10 cellular contexts compared by ENCODE assay signal in the genomic region with DNA sequence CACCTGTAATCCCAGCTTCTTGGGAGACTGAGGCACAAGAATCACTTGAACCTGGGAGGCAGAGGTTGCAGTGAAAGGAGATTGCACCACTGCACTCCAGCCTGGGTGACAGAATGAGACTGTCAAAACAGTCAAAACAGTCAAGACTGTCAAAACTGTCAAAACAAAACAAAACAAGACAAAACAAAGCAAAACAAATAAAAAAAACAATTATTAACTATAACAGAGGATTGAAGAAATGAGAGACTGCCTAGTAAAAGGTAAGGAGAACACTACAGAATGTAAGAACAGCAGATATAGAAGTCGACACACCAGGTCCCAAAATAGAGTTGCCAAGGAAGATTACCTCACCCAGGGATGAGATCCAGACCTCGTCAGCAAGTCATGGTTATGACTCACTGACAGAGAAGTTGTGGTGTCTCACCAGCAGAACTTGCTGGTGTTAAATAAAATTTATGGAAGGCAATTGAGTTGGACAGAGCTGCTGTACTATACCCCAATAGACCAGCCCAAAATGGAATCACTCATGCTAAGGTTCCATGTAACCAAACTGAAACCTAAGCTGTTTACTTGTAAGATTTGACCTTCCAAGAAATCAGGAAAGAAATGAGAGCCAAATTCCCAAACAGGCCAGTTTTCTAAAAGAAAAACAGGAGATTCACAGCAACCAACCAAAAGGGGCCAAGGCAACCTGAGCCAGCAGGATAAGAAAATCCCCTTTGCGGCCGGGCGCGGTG. TPM values are rescaled to one million over a fixed set of nuclear protein-coding genes. Genes with fewer than 3 reads are reported as not detected.
A peak's percentile ranks its signal among the peaks of the same experiment; 100 is the strongest.
DNase-seq lines count a peak whose midpoint lies in the region; ATAC-seq and TF ChIP-seq lines count a peak whose summit lies in the region.
"Had no signal": no experiment of that assay in that cellular context is flagged by ENCODE, and none has a peak within 500 bp of the region (broad histone marks: within the 10 kb centered on the region; RNA-seq: fewer than 3 reads in every experiment).

No MANE protein-coding gene starts in this region.

- 83 to 87% methylated on average over 6 of the region's 6 CpGs for WGBS in thyroid gland, 2 donors

- peak overlapping the region; percentile 24 for H3K4me2 ChIP-seq in osteoblast (ENCODE audit: insufficient read depth, low read length)

- H3K9me3 ChIP-seq in osteoblast (ENCODE audit: low read depth, low read length) (peaks cover 4% of the 10 kb centered on the region), thyroid gland (no peaks in the 10 kb centered on the region)

- CTCF ChIA-PET in Calu3 (lab: Charles Lee), result no interaction called here

- no TSS peak for BruUV-seq in Calu3 (replicated peaks; lab: Mats Ljungman, UMichigan)

- intact Hi-C loops in Calu3 (cut with micrococcal nuclease; ENCODE audit: unreplicated experiment), result no loop called here
- intact Hi-C loops in thyroid gland (cut with DNase I), result no loop called here

- H3K27me3 Mint-ChIP-seq in Calu3 (ENCODE audit: unreplicated experiment), result no peaks in the 10 kb centered on the region
- H3K27me3 Mint-ChIP-seq: activated naive CD8-positive, alpha-beta T cell treated with anti-CD3 and anti-CD28 coated beads, Interleukin-2, amount 10 ng/mL, durations not matched to agents 7 days and 5 days had no signal

- TF ChIP-seq POLR2A in thyroid gland (IDR thresholded peaks at IDR 0.05), result no peak

- H3K79me2 ChIP-seq in osteoblast (ENCODE audit: insufficient read depth, low read length), result no peaks in the 10 kb centered on the region

- H3K36me3 ChIP-seq in osteoblast (ENCODE audit: insufficient read depth, low read length) (no peaks in the 10 kb centered on the region), thyroid gland (no peaks in the 10 kb centered on the region)

- no peaks in the 10 kb centered on the region for H3K4me1 Mint-ChIP-seq in Calu3 (ENCODE audit: low read depth, unreplicated experiment)
- H3K4me1 Mint-ChIP-seq: activated naive CD8-positive, alpha-beta T cell treated with anti-CD3 and anti-CD28 coated beads, Interleukin-2, amount 10 ng/mL, durations not matched to agents 7 days and 5 days had no signal

- H3K4me3 ChIP-seq in osteoblast (ENCODE audit: insufficient read depth, low read length) (no peak overlapping the region), thyroid gland (replicated peaks in 1 of 3) (no peak overlapping the region)

- no peaks in the 10 kb centered on the region for H3K9me3 Mint-ChIP-seq in Calu3 (ENCODE audit: low read depth, unreplicated experiment)

- H3K4me1 ChIP-seq in osteoblast (ENCODE audit: insufficient read depth, low read length), result no peaks in the 10 kb centered on the region
- no peaks in the 10 kb centered on the region for H3K4me1 ChIP-seq in thyroid gland

- no peak overlapping the region for H3K4me3 Mint-ChIP-seq in Calu3 (ENCODE audit: low read depth, unreplicated experiment)
- H3K4me3 Mint-ChIP-seq: activated naive CD8-positive, alpha-beta T cell treated with anti-CD3 and anti-CD28 coated beads, Interleukin-2, amount 10 ng/mL, durations not matched to agents 7 days and 5 days had no signal

- peak overlapping the region; percentile 24 for H3K27ac ChIP-seq in osteoblast (ENCODE audit: low read depth, low read length)
- H3K27ac ChIP-seq in thyroid gland, result no peak overlapping the region

- ATAC-seq in esophagus mucosa, result peak; percentile 87

- H3K27me3 ChIP-seq in osteoblast (ENCODE audit: insufficient read depth, low read length) (no peaks in the 10 kb centered on the region), thyroid gland (no peaks in the 10 kb centered on the region)

- DNase-seq in Calu3 (peak; percentile 2), NOMO-1 treated with DMSO at 0.1 percent for 48 hours (lab: John Stamatoyannopoulos, UW; ENCODE audit: unreplicated experiment) (peak; percentile 85), osteoblast (ENCODE audit: insufficient read length, low spot score, missing footprints) (peak; percentile 90), DMS153 (lab: John Stamatoyannopoulos, UW) (no peak), NCI-H2107 (lab: John Stamatoyannopoulos, UW) (no peak), thyroid gland (no peak)
- DNase-seq in activated CD8-positive, alpha-beta memory T cell treated with anti-CD3 and anti-CD28 coated beads, Interleukin-2, amount 50 U/mL, for 48 hours, result no peak
- DNase-seq: activated naive CD8-positive, alpha-beta T cell treated with anti-CD3 and anti-CD28 coated beads, Interleukin-2, amount 10 ng/mL, durations not matched to agents 7 days and 5 days; NCI-H1048 had no signal

- no peak overlapping the region for H2AFZ ChIP-seq in osteoblast (ENCODE audit: low read length)

- TF ChIP-seq CTCF in Calu3 (IDR thresholded peaks at IDR 0.05; ENCODE audit: unreplicated experiment) (no peak), osteoblast (IDR thresholded peaks at IDR 0.05; ENCODE audit: extremely low read depth, low read depth, low read length) (no peak), thyroid gland (IDR thresholded peaks at IDR 0.05) (no peak)

- H3K27ac Mint-ChIP-seq in Calu3 (ENCODE audit: unreplicated experiment), result no peak overlapping the region
- H3K27ac Mint-ChIP-seq: activated naive CD8-positive, alpha-beta T cell treated with anti-CD3 and anti-CD28 coated beads, Interleukin-2, amount 10 ng/mL, durations not matched to agents 7 days and 5 days had no signal

- no peaks in the 10 kb centered on the region for H4K20me1 ChIP-seq in osteoblast (ENCODE audit: insufficient read depth, low read length)

- H3K36me3 Mint-ChIP-seq in Calu3 (ENCODE audit: insufficient read depth, unreplicated experiment), result no peaks in the 10 kb centered on the region
- H3K36me3 Mint-ChIP-seq: activated naive CD8-positive, alpha-beta T cell treated with anti-CD3 and anti-CD28 coated beads, Interleukin-2, amount 10 ng/mL, durations not matched to agents 7 days and 5 days had no signal

RNA-seq across cellular contexts. Expression of a gene that starts 32.1 kb away (rescaled TPM):
- 14.3 and 15.2 TPM in 2 replicates for total RNA-seq in Calu3 (2022)
- 17.8 TPM for total RNA-seq in esophagus mucosa
- 5.8 and 7.1 TPM in 2 replicates for total RNA-seq in osteoblast
- total RNA-seq in thyroid gland, result 10 to 100 TPM in 1 of 4 donors, 1 to 10 TPM in 3; 4.8 to 10.7 (median 9.3) TPM

RNA-seq across cellular contexts. Expression of a gene that starts 43.6 kb away (rescaled TPM):
- total RNA-seq in Calu3 (2022) (not detected in 2 replicates), esophagus mucosa (0.16 TPM), osteoblast (not detected in 2 replicates), thyroid gland (under 1 TPM; 0.22 to 0.81 (median 0.33) TPM)

Comparison
In these comparisons a context has a peak if more than half of its experiments do, and no peak if none do; other contexts are left out.
1. DNase-seq: peak in Calu3 (single experiment), NOMO-1 treated with DMSO at 0.1 percent for 48 hours (single experiment) and osteoblast (single experiment); none in DMS153 (single experiment), NCI-H2107 (single experiment), activated CD8-positive, alpha-beta memory T cell treated with anti-CD3 and anti-CD28 coated beads, Interleukin-2, amount 50 U/mL, for 48 hours (single experiment) and thyroid gland (0 of 2).